1 cellular context compared by ENCODE assay signal in the genomic region with DNA sequence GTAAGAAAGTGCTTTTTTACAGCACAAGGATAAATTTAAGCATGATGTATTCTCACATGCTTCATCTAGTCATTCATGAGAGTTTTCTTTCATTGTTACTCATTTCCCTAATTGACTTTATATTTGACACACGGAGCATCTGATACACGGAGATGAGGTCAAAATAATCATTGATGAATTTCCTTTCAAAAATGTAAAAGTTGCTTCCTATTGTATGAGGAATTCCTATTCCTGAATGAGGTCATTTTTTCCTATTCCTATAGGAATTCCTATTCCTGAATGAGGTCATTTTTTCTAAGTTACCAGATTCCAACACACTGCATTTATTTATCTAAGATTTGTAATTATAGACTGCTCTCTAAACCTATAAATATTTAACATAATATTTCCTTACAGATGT.
TF ChIP-seq lines count a peak whose summit lies in the region.

No MANE protein-coding gene starts in this region.

TF ChIP-seq in HCT116, 20 proteins besides CTCF, POLR2A, EP300 and RAD21:
- no peak for TF ChIP-seq ELF1 (IDR thresholded peaks at IDR 0.05; ENCODE audit: borderline replicate concordance, low read depth)
- TF ChIP-seq TCF7L2 (IDR thresholded peaks at IDR 0.05; ENCODE audit: borderline replicate concordance, extremely low read depth, insufficient read depth, insufficient read length): peak; percentile 31
